ENCODE assay signal across 8 cellular contexts in genomic region chr6:146785001-146785585, GRCh38.
DNase-seq lines count a peak whose midpoint lies in the region; ATAC-seq and FAIRE-seq lines count a peak whose summit lies in the region.

No MANE protein-coding gene starts in this region.

- DNase-seq in Daoy (ENCODE audit: low read depth), result peak; percentile 59
- peak; percentile 35 for DNase-seq in NCI-H2171 treated with DMSO at 0.1 percent for 48 hours (lab: John Stamatoyannopoulos, UW)
- peak; percentile 61 for DNase-seq in activated CD4-positive, alpha-beta T cell treated with anti-CD3 and anti-CD28 coated beads, Interleukin-2, amount 10 ng/mL, durations not matched to agents 7 days and 5 days
- DNase-seq in iPS DF 6.9 (ENCODE audit: low read depth, low spot score), result peak; percentile 29
- peak; percentile 24 for DNase-seq in urothelium cell line (ENCODE audit: low spot score)
- DNase-seq in DMS79 treated with DMSO at 0.1 percent for 48 hours (lab: John Stamatoyannopoulos, UW), result no peak

- H3K36me3 ChIP-seq in iPS DF 6.9 (ENCODE audit: control insufficient read depth, insufficient read depth, low read length), result no peaks in the 10 kb centered on the region

- H3K4me3 ChIP-seq in iPS DF 6.9 (ENCODE audit: low read length), result no peak overlapping the region

- H3K4me1 Mint-ChIP-seq in activated CD4-positive, alpha-beta T cell treated with anti-CD3 and anti-CD28 coated beads, Interleukin-2, amount 10 ng/mL, durations not matched to agents 7 days and 5 days, result peaks cover 11% of the 10 kb centered on the region

- H3K27ac ChIP-seq in iPS DF 6.9 (ENCODE audit: low read length), result no peak overlapping the region

- H3K27me3 ChIP-seq in iPS DF 6.9 (ENCODE audit: control insufficient read depth, insufficient read depth, low read length), result no peaks in the 10 kb centered on the region

- FAIRE-seq in urothelium cell line (lab: Jason Lieb, UNC), result no peak

- POLR2A ChIA-PET in activated CD4-positive, alpha-beta T cell treated with anti-CD3 and anti-CD28 coated beads, Interleukin-2, amount 10 ng/mL, durations not matched to agents 7 days and 5 days (lab: Charles Lee), result no interaction called here

- H3K9me3 Mint-ChIP-seq in activated CD4-positive, alpha-beta T cell treated with anti-CD3 and anti-CD28 coated beads, Interleukin-2, amount 10 ng/mL, durations not matched to agents 7 days and 5 days, result no peaks in the 10 kb centered on the region

- H3K4me3 Mint-ChIP-seq in activated CD4-positive, alpha-beta T cell treated with anti-CD3 and anti-CD28 coated beads, Interleukin-2, amount 10 ng/mL, durations not matched to agents 7 days and 5 days, result no peak overlapping the region

- CTCF ChIA-PET in activated CD4-positive, alpha-beta T cell treated with anti-CD3 and anti-CD28 coated beads, Interleukin-2, amount 10 ng/mL, durations not matched to agents 7 days and 5 days (lab: Charles Lee), result no interaction called here

- H3K36me3 Mint-ChIP-seq in activated CD4-positive, alpha-beta T cell treated with anti-CD3 and anti-CD28 coated beads, Interleukin-2, amount 10 ng/mL, durations not matched to agents 7 days and 5 days (ENCODE audit: low read depth), result no peaks in the 10 kb centered on the region

- WGBS in iPS DF 6.9 (ENCODE audit: insufficient coverage, insufficient read length), result no CpG with 5 or more reads among the region's 5 CpGs

- H3K9me3 ChIP-seq in iPS DF 6.9 (ENCODE audit: control insufficient read depth, insufficient read depth, low read length), result no peaks in the 10 kb centered on the region

- peaks cover 2% of the 10 kb centered on the region for H3K27me3 Mint-ChIP-seq in activated CD4-positive, alpha-beta T cell treated with anti-CD3 and anti-CD28 coated beads, Interleukin-2, amount 10 ng/mL, durations not matched to agents 7 days and 5 days

- no peak overlapping the region for H3K27ac Mint-ChIP-seq in activated CD4-positive, alpha-beta T cell treated with anti-CD3 and anti-CD28 coated beads, Interleukin-2, amount 10 ng/mL, durations not matched to agents 7 days and 5 days

- ATAC-seq in GM19372 (IDR thresholded peaks at IDR 0.05; ENCODE audit: low read depth, unreplicated experiment) (peak; percentile 94), HG03175 (IDR thresholded peaks at IDR 0.05; ENCODE audit: unreplicated experiment) (peak; percentile 90)

- H3K4me1 ChIP-seq in iPS DF 6.9 (ENCODE audit: control insufficient read depth, insufficient read depth, low read length), result no peaks in the 10 kb centered on the region
